ENCODE assay signal across 1 cellular context in the genomic region with DNA sequence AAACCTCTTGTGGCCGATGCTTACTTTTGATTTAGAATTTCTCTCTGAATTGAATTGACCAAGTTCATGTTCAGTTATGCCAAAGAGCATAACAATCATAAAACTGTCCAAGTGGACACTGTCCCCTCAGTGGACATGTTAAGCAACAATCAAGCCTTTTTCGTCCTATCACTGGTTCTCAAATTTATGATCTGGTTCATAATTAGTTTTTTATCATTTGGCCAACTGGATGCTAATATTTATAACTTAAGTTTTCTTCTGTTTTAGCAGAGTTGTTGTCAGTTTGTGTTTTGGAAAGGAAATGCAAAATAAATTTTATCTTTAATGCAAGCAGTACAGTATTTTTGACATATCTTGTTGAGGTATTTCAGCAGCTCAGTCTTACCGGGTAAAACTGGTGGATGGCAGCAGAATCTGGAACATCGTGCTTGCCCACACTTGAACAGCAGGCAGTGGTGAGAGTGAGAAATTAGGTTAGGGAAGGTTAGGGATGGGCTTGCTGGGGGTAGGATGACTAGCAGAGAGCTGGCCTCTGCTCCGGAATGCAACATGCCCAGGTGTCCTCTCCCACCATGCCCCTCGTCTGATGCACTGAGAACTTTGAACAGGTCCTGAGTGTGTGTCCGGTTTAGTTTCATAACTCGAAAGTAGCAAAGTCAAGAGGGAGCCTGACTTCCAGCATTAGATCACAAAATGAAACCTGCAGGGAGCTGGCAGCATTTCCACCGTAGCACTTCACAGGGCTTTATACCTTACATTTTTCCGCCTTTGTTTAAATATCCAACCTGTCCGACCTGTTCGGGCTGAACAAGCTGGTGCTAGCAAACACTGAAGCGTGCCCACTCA.
TF ChIP-seq lines count a peak whose summit lies in the region.

No MANE protein-coding gene starts in this region.

TF ChIP-seq in HepG2, 621 proteins besides CTCF, POLR2A, EP300 and RAD21 (continued from another document and continues in another):
- TF ChIP-seq, protein P1, sequence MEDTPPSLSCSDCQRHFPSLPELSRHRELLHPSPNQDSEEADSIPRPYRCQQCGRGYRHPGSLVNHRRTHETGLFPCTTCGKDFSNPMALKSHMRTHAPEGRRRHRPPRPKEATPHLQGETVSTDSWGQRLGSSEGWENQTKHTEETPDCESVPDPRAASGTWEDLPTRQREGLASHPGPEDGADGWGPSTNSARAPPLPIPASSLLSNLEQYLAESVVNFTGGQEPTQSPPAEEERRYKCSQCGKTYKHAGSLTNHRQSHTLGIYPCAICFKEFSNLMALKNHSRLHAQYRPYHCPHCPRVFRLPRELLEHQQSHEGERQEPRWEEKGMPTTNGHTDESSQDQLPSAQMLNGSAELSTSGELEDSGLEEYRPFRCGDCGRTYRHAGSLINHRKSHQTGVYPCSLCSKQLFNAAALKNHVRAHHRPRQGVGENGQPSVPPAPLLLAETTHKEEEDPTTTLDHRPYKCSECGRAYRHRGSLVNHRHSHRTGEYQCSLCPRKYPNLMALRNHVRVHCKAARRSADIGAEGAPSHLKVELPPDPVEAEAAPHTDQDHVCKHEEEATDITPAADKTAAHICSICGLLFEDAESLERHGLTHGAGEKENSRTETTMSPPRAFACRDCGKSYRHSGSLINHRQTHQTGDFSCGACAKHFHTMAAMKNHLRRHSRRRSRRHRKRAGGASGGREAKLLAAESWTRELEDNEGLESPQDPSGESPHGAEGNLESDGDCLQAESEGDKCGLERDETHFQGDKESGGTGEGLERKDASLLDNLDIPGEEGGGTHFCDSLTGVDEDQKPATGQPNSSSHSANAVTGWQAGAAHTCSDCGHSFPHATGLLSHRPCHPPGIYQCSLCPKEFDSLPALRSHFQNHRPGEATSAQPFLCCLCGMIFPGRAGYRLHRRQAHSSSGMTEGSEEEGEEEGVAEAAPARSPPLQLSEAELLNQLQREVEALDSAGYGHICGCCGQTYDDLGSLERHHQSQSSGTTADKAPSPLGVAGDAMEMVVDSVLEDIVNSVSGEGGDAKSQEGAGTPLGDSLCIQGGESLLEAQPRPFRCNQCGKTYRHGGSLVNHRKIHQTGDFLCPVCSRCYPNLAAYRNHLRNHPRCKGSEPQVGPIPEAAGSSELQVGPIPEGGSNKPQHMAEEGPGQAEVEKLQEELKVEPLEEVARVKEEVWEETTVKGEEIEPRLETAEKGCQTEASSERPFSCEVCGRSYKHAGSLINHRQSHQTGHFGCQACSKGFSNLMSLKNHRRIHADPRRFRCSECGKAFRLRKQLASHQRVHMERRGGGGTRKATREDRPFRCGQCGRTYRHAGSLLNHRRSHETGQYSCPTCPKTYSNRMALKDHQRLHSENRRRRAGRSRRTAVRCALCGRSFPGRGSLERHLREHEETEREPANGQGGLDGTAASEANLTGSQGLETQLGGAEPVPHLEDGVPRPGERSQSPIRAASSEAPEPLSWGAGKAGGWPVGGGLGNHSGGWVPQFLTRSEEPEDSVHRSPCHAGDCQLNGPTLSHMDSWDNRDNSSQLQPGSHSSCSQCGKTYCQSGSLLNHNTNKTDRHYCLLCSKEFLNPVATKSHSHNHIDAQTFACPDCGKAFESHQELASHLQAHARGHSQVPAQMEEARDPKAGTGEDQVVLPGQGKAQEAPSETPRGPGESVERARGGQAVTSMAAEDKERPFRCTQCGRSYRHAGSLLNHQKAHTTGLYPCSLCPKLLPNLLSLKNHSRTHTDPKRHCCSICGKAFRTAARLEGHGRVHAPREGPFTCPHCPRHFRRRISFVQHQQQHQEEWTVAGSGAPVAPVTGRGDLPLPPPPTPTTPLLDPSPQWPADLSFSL (CRISPR knock-in tag; IDR thresholded peaks at IDR 0.05): 0 out of 2 replicates have a peak, but pooled peaks have one; percentile 50
- TF ChIP-seq, protein P2, sequence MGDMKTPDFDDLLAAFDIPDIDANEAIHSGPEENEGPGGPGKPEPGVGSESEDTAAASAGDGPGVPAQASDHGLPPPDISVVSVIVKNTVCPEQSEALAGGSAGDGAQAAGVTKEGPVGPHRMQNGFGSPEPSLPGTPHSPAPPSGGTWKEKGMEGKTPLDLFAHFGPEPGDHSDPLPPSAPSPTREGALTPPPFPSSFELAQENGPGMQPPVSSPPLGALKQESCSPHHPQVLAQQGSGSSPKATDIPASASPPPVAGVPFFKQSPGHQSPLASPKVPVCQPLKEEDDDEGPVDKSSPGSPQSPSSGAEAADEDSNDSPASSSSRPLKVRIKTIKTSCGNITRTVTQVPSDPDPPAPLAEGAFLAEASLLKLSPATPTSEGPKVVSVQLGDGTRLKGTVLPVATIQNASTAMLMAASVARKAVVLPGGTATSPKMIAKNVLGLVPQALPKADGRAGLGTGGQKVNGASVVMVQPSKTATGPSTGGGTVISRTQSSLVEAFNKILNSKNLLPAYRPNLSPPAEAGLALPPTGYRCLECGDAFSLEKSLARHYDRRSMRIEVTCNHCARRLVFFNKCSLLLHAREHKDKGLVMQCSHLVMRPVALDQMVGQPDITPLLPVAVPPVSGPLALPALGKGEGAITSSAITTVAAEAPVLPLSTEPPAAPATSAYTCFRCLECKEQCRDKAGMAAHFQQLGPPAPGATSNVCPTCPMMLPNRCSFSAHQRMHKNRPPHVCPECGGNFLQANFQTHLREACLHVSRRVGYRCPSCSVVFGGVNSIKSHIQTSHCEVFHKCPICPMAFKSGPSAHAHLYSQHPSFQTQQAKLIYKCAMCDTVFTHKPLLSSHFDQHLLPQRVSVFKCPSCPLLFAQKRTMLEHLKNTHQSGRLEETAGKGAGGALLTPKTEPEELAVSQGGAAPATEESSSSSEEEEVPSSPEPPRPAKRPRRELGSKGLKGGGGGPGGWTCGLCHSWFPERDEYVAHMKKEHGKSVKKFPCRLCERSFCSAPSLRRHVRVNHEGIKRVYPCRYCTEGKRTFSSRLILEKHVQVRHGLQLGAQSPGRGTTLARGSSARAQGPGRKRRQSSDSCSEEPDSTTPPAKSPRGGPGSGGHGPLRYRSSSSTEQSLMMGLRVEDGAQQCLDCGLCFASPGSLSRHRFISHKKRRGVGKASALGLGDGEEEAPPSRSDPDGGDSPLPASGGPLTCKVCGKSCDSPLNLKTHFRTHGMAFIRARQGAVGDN (CRISPR knock-in tag; IDR thresholded peaks at IDR 0.05): peak; percentile 78; the same call in 1 of the 2 replicates
- no peak for TF ChIP-seq GMEB2 (CRISPR knock-in tag; IDR thresholded peaks at IDR 0.05; ENCODE audit: low read depth)
- TF ChIP-seq, protein P3, sequence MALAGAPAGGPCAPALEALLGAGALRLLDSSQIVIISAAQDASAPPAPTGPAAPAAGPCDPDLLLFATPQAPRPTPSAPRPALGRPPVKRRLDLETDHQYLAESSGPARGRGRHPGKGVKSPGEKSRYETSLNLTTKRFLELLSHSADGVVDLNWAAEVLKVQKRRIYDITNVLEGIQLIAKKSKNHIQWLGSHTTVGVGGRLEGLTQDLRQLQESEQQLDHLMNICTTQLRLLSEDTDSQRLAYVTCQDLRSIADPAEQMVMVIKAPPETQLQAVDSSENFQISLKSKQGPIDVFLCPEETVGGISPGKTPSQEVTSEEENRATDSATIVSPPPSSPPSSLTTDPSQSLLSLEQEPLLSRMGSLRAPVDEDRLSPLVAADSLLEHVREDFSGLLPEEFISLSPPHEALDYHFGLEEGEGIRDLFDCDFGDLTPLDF (CRISPR knock-in tag; IDR thresholded peaks at IDR 0.05): no peak
- peak; percentile 80 for TF ChIP-seq RXRB (CRISPR knock-in tag; IDR thresholded peaks at IDR 0.05; ENCODE audit: borderline replicate concordance)
- no peak for TF ChIP-seq RBFOX2 (IDR thresholded peaks at IDR 0.05; ENCODE audit: low read depth, low read length)
- TF ChIP-seq GPN1 (CRISPR knock-in tag; IDR thresholded peaks at IDR 0.05; ENCODE audit: borderline replicate concordance): no peak
- TF ChIP-seq KAT7 (CRISPR knock-in tag; IDR thresholded peaks at IDR 0.05; ENCODE audit: borderline replicate concordance): no peak
- TF ChIP-seq SRY (CRISPR knock-in tag; IDR thresholded peaks at IDR 0.05): no peak
- peak; percentile 56; the same call in 1 of the 2 replicates for TF ChIP-seq MXD4 (CRISPR knock-in tag; IDR thresholded peaks at IDR 0.05)
- no peak for TF ChIP-seq PAF1 (CRISPR knock-in tag; IDR thresholded peaks at IDR 0.05)
- TF ChIP-seq, protein P4, sequence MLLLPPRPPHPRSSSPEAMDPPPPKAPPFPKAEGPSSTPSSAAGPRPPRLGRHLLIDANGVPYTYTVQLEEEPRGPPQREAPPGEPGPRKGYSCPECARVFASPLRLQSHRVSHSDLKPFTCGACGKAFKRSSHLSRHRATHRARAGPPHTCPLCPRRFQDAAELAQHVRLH (CRISPR knock-in tag; IDR thresholded peaks at IDR 0.05; ENCODE audit: borderline replicate concordance, low read depth): no peak; the same call in 1 of the 2 replicates
- no peak for TF ChIP-seq ZFAT (CRISPR knock-in tag; conservative IDR thresholded peaks at IDR 0.05)
- no peak for TF ChIP-seq PAWR (CRISPR knock-in tag; IDR thresholded peaks at IDR 0.05; ENCODE audit: borderline replicate concordance)
- no peak for TF ChIP-seq ZNF136 (CRISPR knock-in tag; IDR thresholded peaks at IDR 0.05; ENCODE audit: low read depth)
- TF ChIP-seq ZEB1 (IDR thresholded peaks at IDR 0.05; ENCODE audit: insufficient replicate concordance, low read depth): peak; percentile 96
- no peak for TF ChIP-seq ZNF780A (CRISPR knock-in tag; IDR thresholded peaks at IDR 0.05)
- no peak for TF ChIP-seq ZNF17 (CRISPR knock-in tag; IDR thresholded peaks at IDR 0.05)
- no peak for TF ChIP-seq ZBTB20 (CRISPR knock-in tag; IDR thresholded peaks at IDR 0.05; ENCODE audit: borderline replicate concordance, low read depth)
- TF ChIP-seq, protein P5, sequence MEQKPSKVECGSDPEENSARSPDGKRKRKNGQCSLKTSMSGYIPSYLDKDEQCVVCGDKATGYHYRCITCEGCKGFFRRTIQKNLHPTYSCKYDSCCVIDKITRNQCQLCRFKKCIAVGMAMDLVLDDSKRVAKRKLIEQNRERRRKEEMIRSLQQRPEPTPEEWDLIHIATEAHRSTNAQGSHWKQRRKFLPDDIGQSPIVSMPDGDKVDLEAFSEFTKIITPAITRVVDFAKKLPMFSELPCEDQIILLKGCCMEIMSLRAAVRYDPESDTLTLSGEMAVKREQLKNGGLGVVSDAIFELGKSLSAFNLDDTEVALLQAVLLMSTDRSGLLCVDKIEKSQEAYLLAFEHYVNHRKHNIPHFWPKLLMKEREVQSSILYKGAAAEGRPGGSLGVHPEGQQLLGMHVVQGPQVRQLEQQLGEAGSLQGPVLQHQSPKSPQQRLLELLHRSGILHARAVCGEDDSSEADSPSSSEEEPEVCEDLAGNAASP (CRISPR knock-in tag; IDR thresholded peaks at IDR 0.05; ENCODE audit: borderline replicate concordance): no peak
- no peak for TF ChIP-seq RARG (CRISPR knock-in tag; IDR thresholded peaks at IDR 0.05; ENCODE audit: low read depth)
- no peak for TF ChIP-seq ZNF639 (CRISPR knock-in tag; conservative IDR thresholded peaks at IDR 0.05)
- TF ChIP-seq, protein P6, sequence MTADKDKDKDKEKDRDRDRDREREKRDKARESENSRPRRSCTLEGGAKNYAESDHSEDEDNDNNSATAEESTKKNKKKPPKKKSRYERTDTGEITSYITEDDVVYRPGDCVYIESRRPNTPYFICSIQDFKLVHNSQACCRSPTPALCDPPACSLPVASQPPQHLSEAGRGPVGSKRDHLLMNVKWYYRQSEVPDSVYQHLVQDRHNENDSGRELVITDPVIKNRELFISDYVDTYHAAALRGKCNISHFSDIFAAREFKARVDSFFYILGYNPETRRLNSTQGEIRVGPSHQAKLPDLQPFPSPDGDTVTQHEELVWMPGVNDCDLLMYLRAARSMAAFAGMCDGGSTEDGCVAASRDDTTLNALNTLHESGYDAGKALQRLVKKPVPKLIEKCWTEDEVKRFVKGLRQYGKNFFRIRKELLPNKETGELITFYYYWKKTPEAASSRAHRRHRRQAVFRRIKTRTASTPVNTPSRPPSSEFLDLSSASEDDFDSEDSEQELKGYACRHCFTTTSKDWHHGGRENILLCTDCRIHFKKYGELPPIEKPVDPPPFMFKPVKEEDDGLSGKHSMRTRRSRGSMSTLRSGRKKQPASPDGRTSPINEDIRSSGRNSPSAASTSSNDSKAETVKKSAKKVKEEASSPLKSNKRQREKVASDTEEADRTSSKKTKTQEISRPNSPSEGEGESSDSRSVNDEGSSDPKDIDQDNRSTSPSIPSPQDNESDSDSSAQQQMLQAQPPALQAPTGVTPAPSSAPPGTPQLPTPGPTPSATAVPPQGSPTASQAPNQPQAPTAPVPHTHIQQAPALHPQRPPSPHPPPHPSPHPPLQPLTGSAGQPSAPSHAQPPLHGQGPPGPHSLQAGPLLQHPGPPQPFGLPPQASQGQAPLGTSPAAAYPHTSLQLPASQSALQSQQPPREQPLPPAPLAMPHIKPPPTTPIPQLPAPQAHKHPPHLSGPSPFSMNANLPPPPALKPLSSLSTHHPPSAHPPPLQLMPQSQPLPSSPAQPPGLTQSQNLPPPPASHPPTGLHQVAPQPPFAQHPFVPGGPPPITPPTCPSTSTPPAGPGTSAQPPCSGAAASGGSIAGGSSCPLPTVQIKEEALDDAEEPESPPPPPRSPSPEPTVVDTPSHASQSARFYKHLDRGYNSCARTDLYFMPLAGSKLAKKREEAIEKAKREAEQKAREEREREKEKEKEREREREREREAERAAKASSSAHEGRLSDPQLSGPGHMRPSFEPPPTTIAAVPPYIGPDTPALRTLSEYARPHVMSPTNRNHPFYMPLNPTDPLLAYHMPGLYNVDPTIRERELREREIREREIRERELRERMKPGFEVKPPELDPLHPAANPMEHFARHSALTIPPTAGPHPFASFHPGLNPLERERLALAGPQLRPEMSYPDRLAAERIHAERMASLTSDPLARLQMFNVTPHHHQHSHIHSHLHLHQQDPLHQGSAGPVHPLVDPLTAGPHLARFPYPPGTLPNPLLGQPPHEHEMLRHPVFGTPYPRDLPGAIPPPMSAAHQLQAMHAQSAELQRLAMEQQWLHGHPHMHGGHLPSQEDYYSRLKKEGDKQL (CRISPR knock-in tag; IDR thresholded peaks at IDR 0.05; ENCODE audit: low read depth): no peak
